Comparison of ENCODE assay signal across 18 cellular contexts in genomic region chr4:150462743-150463142, GRCh38.
"Had no signal": no experiment of that assay in that cellular context is flagged by ENCODE, and none has a peak within 500 bp of the region (broad histone marks: within the 10 kb centered on the region; RNA-seq: fewer than 3 reads in every experiment).

No MANE protein-coding gene starts in this region.

- ATAC-seq: activated T-cell treated with anti-CD3 and anti-CD28 coated beads, Interleukin-2, amount 50 U/mL, for 4 hours; left cardiac atrium; mucosa of descending colon; naive thymus-derived CD8-positive, alpha-beta T cell had no signal

- H3K4me3 Mint-ChIP-seq: activated naive CD8-positive, alpha-beta T cell; activated T-cell treated with anti-CD3 and anti-CD28 coated beads, Interleukin-2, amount 50 U/mL, for 4 hours; naive thymus-derived CD8-positive, alpha-beta T cell; T-helper 2 cell treated with Interferon-gamma antibody and Interleukin-4, amounts not matched to agents 5 μg/mL and 100 μg/mL, for 36 hours; type B pancreatic cell had no signal

- DNase-seq: activated CD4-positive, alpha-beta T cell treated with anti-CD3 and anti-CD28 coated beads for 1 hour; activated CD4-positive, alpha-beta T cell treated with anti-CD3 and anti-CD28 coated beads, Interleukin-2, amount 50 U/mL, for 48 hours; activated effector memory CD4-positive, alpha-beta T cell treated with anti-CD3 and anti-CD28 coated beads, Interleukin-2, amount 50 U/mL, for 16 hours; activated T-cell treated with anti-CD3 and anti-CD28 coated beads, Interleukin-2, amount 50 U/mL, for 4 hours; anterior cingulate cortex; colonic mucosa; effector CD4-positive, alpha-beta T cell; left cardiac atrium; mucosa of descending colon; naive thymus-derived CD8-positive, alpha-beta T cell; right lobe of liver; stimulated activated CD4-positive, alpha-beta T cell treated with anti-CD3 and anti-CD28 coated beads, Interleukin-2, amount 100 ng/mL, for 24 hours; stimulated activated naive CD4-positive, alpha-beta T cell treated with Interleukin-2 at 50 U/mL for 16 hours had no signal

- H3K9me3 Mint-ChIP-seq: activated T-cell treated with anti-CD3 and anti-CD28 coated beads, Interleukin-2, amount 50 U/mL, for 4 hours; naive thymus-derived CD8-positive, alpha-beta T cell; T-helper 2 cell treated with Interferon-gamma antibody and Interleukin-4, amounts not matched to agents 5 μg/mL and 100 μg/mL, for 36 hours; type B pancreatic cell had no signal

- H3K27me3 Mint-ChIP-seq: activated naive CD8-positive, alpha-beta T cell; naive thymus-derived CD8-positive, alpha-beta T cell; progenitor cell of endocrine pancreas; type B pancreatic cell had no signal

- H3K4me3 ChIP-seq: colonic mucosa, lung, mucosa of descending colon, right lobe of liver had no signal

- H3K4me1 ChIP-seq: colonic mucosa, right lobe of liver had no signal

- H3K27ac Mint-ChIP-seq: activated naive CD8-positive, alpha-beta T cell; naive thymus-derived CD8-positive, alpha-beta T cell; progenitor cell of endocrine pancreas; T-helper 2 cell treated with Interferon-gamma antibody and Interleukin-4, amounts not matched to agents 5 μg/mL and 100 μg/mL, for 36 hours; type B pancreatic cell had no signal

- H3K36me3 ChIP-seq: colonic mucosa, right lobe of liver had no signal

- H3K9me3 ChIP-seq: colonic mucosa, mucosa of descending colon, right lobe of liver had no signal

- H3K27ac ChIP-seq: colonic mucosa, right lobe of liver had no signal

- H3K27me3 ChIP-seq: colonic mucosa, right lobe of liver had no signal
